ENCODE assay signal across 13 cellular contexts in genomic region chr2:45000341-45000901, GRCh38. TPM values are rescaled to one million over a fixed set of nuclear protein-coding genes. Genes with fewer than 3 reads are reported as not detected.
A peak's percentile ranks its signal among the peaks of the same experiment; 100 is the strongest.
DNase-seq lines count a peak whose midpoint lies in the region; ATAC-seq and TF ChIP-seq lines count a peak whose summit lies in the region.
"Had no signal": no experiment of that assay in that cellular context is flagged by ENCODE, and none has a peak within 500 bp of the region (broad histone marks: within the 10 kb centered on the region; RNA-seq: fewer than 3 reads in every experiment).

No MANE protein-coding gene starts in this region.

- H3K56ac ChIP-seq in IMR-90 (ENCODE audit: extremely low read depth, insufficient read depth, low read length): no peak overlapping the region

- TF ChIP-seq RAD21 in IMR-90 (IDR thresholded peaks at IDR 0.05; ENCODE audit: low read length): no peak

- no peak for ATAC-seq in IMR-90 (ENCODE audit: low read depth)
- peak; percentile 23 for ATAC-seq in sciatic nerve
- ATAC-seq in HG03520 (IDR thresholded peaks at IDR 0.05; ENCODE audit: unreplicated experiment): no peak
- ATAC-seq: CD8-positive, alpha-beta T cell had no signal

- H4K91ac ChIP-seq in IMR-90 (ENCODE audit: insufficient read depth, low read depth, low read length): no peak overlapping the region

- H3K27ac ChIP-seq in IMR-90 (ENCODE audit: insufficient read depth, low read length): no peak overlapping the region
- H3K27ac ChIP-seq in duodenal mucosa (ENCODE audit: low read depth, low read length): no peak overlapping the region
- H3K27ac ChIP-seq in iPS-20b (ENCODE audit: low read length): no peak overlapping the region
- no peak overlapping the region for H3K27ac ChIP-seq in Peyer's patch

- no peak overlapping the region for H3K9ac ChIP-seq in IMR-90 (ENCODE audit: low read depth, low read length)
- no peak overlapping the region for H3K9ac ChIP-seq in duodenal mucosa (ENCODE audit: low read depth in 1 of 2, low read length in 2 of 2)
- no peak overlapping the region for H3K9ac ChIP-seq in iPS-20b (ENCODE audit: low read depth, low read length)

- intact Hi-C loops in IMR-90 (cut with micrococcal nuclease) (no loop called here), sciatic nerve (cut with DNase I) (no loop called here), posterior vena cava (cut with DNase I) (no loop called here)

- TF ChIP-seq CTCF in IMR-90 (conservative IDR thresholded peaks at IDR 0.05; ENCODE audit: low read depth, low read length) (no peak), Peyer's patch (IDR thresholded peaks at IDR 0.05) (no peak)

- in situ Hi-C loops in IMR-90 (cut with MboI; ENCODE audit: low sequenced_read_pairs): no loop called here

- no peak overlapping the region for H3K4me2 ChIP-seq in IMR-90 (ENCODE audit: low read depth, low read length)

- DNase-seq in IMR-90 (no peak), sciatic nerve (ENCODE audit: low spot score) (no peak), posterior vena cava (ENCODE audit: low spot score) (no peak), Peyer's patch (no peak), pons (ENCODE audit: low spot score) (no peak)
- DNase-seq: activated CD4-positive, alpha-beta T cell treated with anti-CD3 and anti-CD28 coated beads, Interleukin-2, amount 10 ng/mL, durations not matched to agents 7 days and 5 days; CD8-positive, alpha-beta T cell; T-cell had no signal

- H2AK5ac ChIP-seq in IMR-90 (ENCODE audit: low read depth, low read length): no peak overlapping the region

- peaks cover 87% of the 10 kb centered on the region for H3K27me3 ChIP-seq in IMR-90 (ENCODE audit: control insufficient read depth, insufficient read depth, low read length)
- H3K27me3 ChIP-seq in duodenal mucosa (ENCODE audit: control insufficient read depth in 1 of 2, insufficient read depth in 2 of 2, low read length in 2 of 2): peaks cover 86 to 90% of the 10 kb centered on the region in 2 donors
- H3K27me3 ChIP-seq in iPS-20b (ENCODE audit: insufficient read depth, low read length): peaks cover 100% of the 10 kb centered on the region
- peaks cover 0 to 65% of the 10 kb centered on the region in 2 donors for H3K27me3 ChIP-seq in Peyer's patch

- 16% methylated on average over 10 of the region's 36 CpGs; no CpG with 5 or more reads in 1 of the 2 experiments for WGBS in IMR-90 (ENCODE audit: extremely low coverage in 2 of 2, insufficient read length in 1 of 2), 2 experiments

- H3K36me3 ChIP-seq in IMR-90 (ENCODE audit: control insufficient read depth, insufficient read depth, low read length): no peaks in the 10 kb centered on the region
- H3K36me3 ChIP-seq in duodenal mucosa (ENCODE audit: control insufficient read depth in 1 of 2, insufficient read depth in 2 of 2, low read length in 2 of 2): no peaks in the 10 kb centered on the region
- H3K36me3 ChIP-seq in iPS-20b (ENCODE audit: insufficient read depth, low read depth, low read length): no peaks in the 10 kb centered on the region
- no peaks in the 10 kb centered on the region for H3K36me3 ChIP-seq in Peyer's patch

- H2AFZ ChIP-seq in IMR-90 (replicated peaks; ENCODE audit: low read length, poor library complexity): peak overlapping the region; percentile 81

- CTCF ChIA-PET in IMR-90 (lab: Yijun Ruan, JAX): no interaction called here

- H3K4me3 ChIP-seq in IMR-90 (ENCODE audit: insufficient read depth, low read depth, low read length) (no peak overlapping the region), duodenal mucosa (ENCODE audit: low read depth in 1 of 2, low read length in 2 of 2) (peak overlapping the region; percentile 17 to 43), iPS-20b (ENCODE audit: low read length) (peak overlapping the region; percentile 59; the same call in 1 of the 2 replicates), Peyer's patch (no peak overlapping the region)

- H2BK15ac ChIP-seq in IMR-90 (ENCODE audit: low read depth, low read length): no peak overlapping the region

- no peak overlapping the region for H3K18ac ChIP-seq in IMR-90 (ENCODE audit: low read depth, low read length)

- H3K79me1 ChIP-seq in IMR-90 (ENCODE audit: low read depth in 1 of 2, low read length in 2 of 2): no peaks in the 10 kb centered on the region

- no peaks in the 10 kb centered on the region; the same call in 1 of the 2 replicates for H4K20me1 ChIP-seq in IMR-90 (ENCODE audit: insufficient read depth, low read length)

- no peak overlapping the region for H2BK5ac ChIP-seq in IMR-90 (ENCODE audit: low read depth, low read length, poor library complexity, severe bottlenecking)

- 0 out of 2 replicates have a peak, but pooled peaks cover 2% of the 10 kb centered on the region for H3K9me1 ChIP-seq in IMR-90 (ENCODE audit: insufficient read depth, low read length)

- peaks cover 8% of the 10 kb centered on the region for H3K9me3 ChIP-seq in IMR-90 (ENCODE audit: control insufficient read depth, insufficient read depth, low read length)
- H3K9me3 ChIP-seq in duodenal mucosa (ENCODE audit: control insufficient read depth in 1 of 2, low read length in 2 of 2): no peaks in the 10 kb centered on the region
- no peaks in the 10 kb centered on the region; the same call in 1 of the 2 replicates for H3K9me3 ChIP-seq in iPS-20b (ENCODE audit: insufficient read depth, low read depth, low read length)
- no peaks in the 10 kb centered on the region for H3K9me3 ChIP-seq in Peyer's patch

- POLR2A ChIA-PET in IMR-90 (lab: Charles Lee; ENCODE audit: unreplicated experiment): no interaction called here

- BruUV-seq in IMR-90 (replicated peaks; lab: Mats Ljungman, UMichigan): no TSS peak

- H3K4me1 ChIP-seq in IMR-90 (ENCODE audit: control insufficient read depth, insufficient read depth, low read length): no peaks in the 10 kb centered on the region
- peaks cover 7 to 8% of the 10 kb centered on the region in 2 donors for H3K4me1 ChIP-seq in duodenal mucosa (ENCODE audit: control insufficient read depth in 1 of 2, insufficient read depth in 2 of 2, low read length in 2 of 2)
- peaks cover 11% of the 10 kb centered on the region; the same call in 1 of the 2 replicates for H3K4me1 ChIP-seq in iPS-20b (ENCODE audit: insufficient read depth, low read length)
- peaks cover 0 to 21% (median 0%) of the 10 kb centered on the region in 4 donors for H3K4me1 ChIP-seq in Peyer's patch

- TF ChIP-seq POLR2A in IMR-90 (IDR thresholded peaks at IDR 0.05; ENCODE audit: low read depth, low read length) (no peak), Peyer's patch (IDR thresholded peaks at IDR 0.05) (no peak)

- H2BK20ac ChIP-seq in IMR-90 (ENCODE audit: low read depth, low read length): no peak overlapping the region

- dilution Hi-C loops in IMR-90 (cut with HindIII; ENCODE audit: low sequenced_read_pairs, unreplicated experiment): no loop called here

- H3K23ac ChIP-seq in IMR-90 (ENCODE audit: low read depth, low read length): no peak overlapping the region

- no peak overlapping the region for H3K14ac ChIP-seq in IMR-90 (replicated peaks; ENCODE audit: low read depth, low read length)

- H3K4ac ChIP-seq in IMR-90 (ENCODE audit: low read depth, low read length): no peak overlapping the region

- H2AK9ac ChIP-seq in IMR-90 (replicated peaks; ENCODE audit: low read depth, low read length, poor library complexity): no peak overlapping the region

- no peak overlapping the region for H4K8ac ChIP-seq in IMR-90 (ENCODE audit: low read depth in 2 of 2, low read length in 2 of 2)

- H4K5ac ChIP-seq in IMR-90 (ENCODE audit: low read depth, low read length): no peak overlapping the region

- no peak overlapping the region for H2BK120ac ChIP-seq in IMR-90 (ENCODE audit: low read depth, low read length)

TF ChIP-seq in IMR-90, 13 proteins besides CTCF, POLR2A, EP300 and RAD21:
- TF ChIP-seq CEBPB (IDR thresholded peaks at IDR 0.05; ENCODE audit: low read depth, low read length) (no peak), RCOR1 (IDR thresholded peaks at IDR 0.05; ENCODE audit: insufficient replicate concordance, low read length) (no peak), CHD1 (IDR thresholded peaks at IDR 0.05; ENCODE audit: low read depth, low read length) (no peak), USF2 (IDR thresholded peaks at IDR 0.05; ENCODE audit: low read depth, low read length) (no peak), MAFK (IDR thresholded peaks at IDR 0.05; ENCODE audit: low read depth, low read length) (no peak), ELK1 (IDR thresholded peaks at IDR 0.05; ENCODE audit: borderline replicate concordance, low read depth, low read length) (no peak), RFX5 (IDR thresholded peaks at IDR 0.05; ENCODE audit: low read depth, low read length) (no peak)
TF ChIP-seq in IMR-90: peak in this region for 0.

RNA-seq across cellular contexts. Expression of gene SIX2, which starts 8.8 kb away (rescaled TPM):
- not detected in 2 replicates for total RNA-seq in IMR-90 (2012; rRNA removed)
- not detected in 2 replicates for polyA plus RNA-seq in IMR-90 (2012; rRNA removed)
- not detected in 2 replicates for polyA plus RNA-seq in IMR-90 (2012; cell fraction: cytosol; rRNA removed)
- polyA plus RNA-seq in IMR-90 (2012; cell fraction: nucleus; rRNA removed; ENCODE audit: low replicate concordance): not detected in 2 replicates
- 3.6 TPM for total RNA-seq in sciatic nerve
- total RNA-seq in posterior vena cava: 1 to 10 TPM in 1 of 2 donors, under 1 TPM in 1; 0.33 to 1.3 TPM
- total RNA-seq in Peyer's patch: not detected
- total RNA-seq: activated CD4-positive, alpha-beta T cell treated with anti-CD3 and anti-CD28 coated beads, Interleukin-2, amount 10 ng/mL, durations not matched to agents 7 days and 5 days; CD8-positive, alpha-beta T cell; liver; T-cell had no signal
- polyA plus RNA-seq: liver had no signal

RNA-seq across cellular contexts. Expression of gene SIX3, which starts 58.9 kb away (rescaled TPM):
- total RNA-seq in IMR-90 (2012; rRNA removed) (not detected in 2 replicates), sciatic nerve (not detected), posterior vena cava (not detected), Peyer's patch (not detected)
- not detected in 2 replicates for polyA plus RNA-seq in IMR-90 (2012; rRNA removed)
- polyA plus RNA-seq in IMR-90 (2012; cell fraction: cytosol; rRNA removed): not detected in 2 replicates
- not detected in 2 replicates for polyA plus RNA-seq in IMR-90 (2012; cell fraction: nucleus; rRNA removed; ENCODE audit: low replicate concordance)
- total RNA-seq: activated CD4-positive, alpha-beta T cell treated with anti-CD3 and anti-CD28 coated beads, Interleukin-2, amount 10 ng/mL, durations not matched to agents 7 days and 5 days; cerebellum; liver had no signal
- polyA plus RNA-seq: liver had no signal

Comparison
In these comparisons a context has a peak if more than half of its experiments do, and no peak if none do; other contexts are left out.
1. H3K4me3 ChIP-seq: peak in duodenal mucosa (2 of 2) and iPS-20b (single experiment); none in IMR-90 (single experiment) and Peyer's patch (0 of 4).